7 cellular contexts compared by ENCODE assay signal in genomic region chr20:47071646-47072185, GRCh38.
"Had no signal": no experiment of that assay in that cellular context is flagged by ENCODE, and none has a peak within 500 bp of the region (broad histone marks: within the 10 kb centered on the region; RNA-seq: fewer than 3 reads in every experiment).

No MANE protein-coding gene starts in this region.

- H3K27ac Mint-ChIP-seq: GM23338, H9 had no signal

- FAIRE-seq: H1, H54 had no signal

- H3K4me3 ChIP-seq: GM23338 had no signal

- H3K4me1 Mint-ChIP-seq: GM23338, H9 had no signal

- H3K27ac ChIP-seq: HL-60 had no signal

- H3K4me3 Mint-ChIP-seq: GM23338, H9 had no signal

- ATAC-seq: GM23338 had no signal

- DNase-seq: H9, HCEC 1CT, IMR-90 had no signal
